2 cellular contexts compared by ENCODE assay signal in the genomic region with DNA sequence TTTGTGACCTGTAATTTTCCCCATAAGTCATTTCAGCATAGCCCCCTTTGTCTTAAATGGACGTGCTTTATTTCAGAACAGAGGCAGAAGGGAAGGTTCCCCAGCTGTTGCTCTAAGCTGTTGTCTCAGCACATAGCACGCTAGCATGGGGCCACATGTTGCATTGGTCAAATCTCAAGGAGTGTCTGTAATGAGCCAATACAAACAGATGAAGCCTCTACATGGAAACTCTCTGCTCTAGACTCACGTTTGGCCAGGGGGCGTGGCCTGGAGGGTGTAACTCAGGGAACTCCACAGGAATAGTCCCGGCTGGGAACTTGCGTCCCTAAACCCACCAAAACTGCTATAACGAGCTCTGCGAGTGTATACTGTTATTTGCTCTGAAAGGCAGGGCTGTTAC.
TF ChIP-seq lines count a peak whose summit lies in the region.

No MANE protein-coding gene starts in this region.

TF ChIP-seq in HEK293, 187 proteins besides CTCF, POLR2A, EP300 and RAD21 (continued from another document):
- TF ChIP-seq ZNF132 (tag by site-specific recombination; IDR thresholded peaks at IDR 0.05; ENCODE audit: borderline replicate concordance), result no peak
- TF ChIP-seq ZNF140 (tag by site-specific recombination; IDR thresholded peaks at IDR 0.05), result no peak
- no peak for TF ChIP-seq SALL2 (tag by site-specific recombination; IDR thresholded peaks at IDR 0.05; ENCODE audit: borderline replicate concordance)
- no peak for TF ChIP-seq ZNF416 (tag by site-specific recombination; IDR thresholded peaks at IDR 0.05)
- TF ChIP-seq YY2 (tag by site-specific recombination; IDR thresholded peaks at IDR 0.05), result no peak
- TF ChIP-seq SCRT2 (tag by site-specific recombination; IDR thresholded peaks at IDR 0.05), result peak; percentile 94
- TF ChIP-seq ZEB2 (tag by site-specific recombination; IDR thresholded peaks at IDR 0.05), result no peak
- TF ChIP-seq, protein P1, sequence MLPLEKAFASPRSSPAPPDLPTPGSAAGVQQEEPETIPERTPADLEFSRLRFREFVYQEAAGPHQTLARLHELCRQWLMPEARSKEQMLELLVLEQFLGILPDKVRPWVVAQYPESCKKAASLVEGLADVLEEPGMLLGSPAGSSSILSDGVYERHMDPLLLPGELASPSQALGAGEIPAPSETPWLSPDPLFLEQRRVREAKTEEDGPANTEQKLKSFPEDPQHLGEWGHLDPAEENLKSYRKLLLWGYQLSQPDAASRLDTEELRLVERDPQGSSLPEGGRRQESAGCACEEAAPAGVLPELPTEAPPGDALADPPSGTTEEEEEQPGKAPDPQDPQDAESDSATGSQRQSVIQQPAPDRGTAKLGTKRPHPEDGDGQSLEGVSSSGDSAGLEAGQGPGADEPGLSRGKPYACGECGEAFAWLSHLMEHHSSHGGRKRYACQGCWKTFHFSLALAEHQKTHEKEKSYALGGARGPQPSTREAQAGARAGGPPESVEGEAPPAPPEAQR (tag by site-specific recombination; IDR thresholded peaks at IDR 0.05), result no peak
- TF ChIP-seq, protein P2, sequence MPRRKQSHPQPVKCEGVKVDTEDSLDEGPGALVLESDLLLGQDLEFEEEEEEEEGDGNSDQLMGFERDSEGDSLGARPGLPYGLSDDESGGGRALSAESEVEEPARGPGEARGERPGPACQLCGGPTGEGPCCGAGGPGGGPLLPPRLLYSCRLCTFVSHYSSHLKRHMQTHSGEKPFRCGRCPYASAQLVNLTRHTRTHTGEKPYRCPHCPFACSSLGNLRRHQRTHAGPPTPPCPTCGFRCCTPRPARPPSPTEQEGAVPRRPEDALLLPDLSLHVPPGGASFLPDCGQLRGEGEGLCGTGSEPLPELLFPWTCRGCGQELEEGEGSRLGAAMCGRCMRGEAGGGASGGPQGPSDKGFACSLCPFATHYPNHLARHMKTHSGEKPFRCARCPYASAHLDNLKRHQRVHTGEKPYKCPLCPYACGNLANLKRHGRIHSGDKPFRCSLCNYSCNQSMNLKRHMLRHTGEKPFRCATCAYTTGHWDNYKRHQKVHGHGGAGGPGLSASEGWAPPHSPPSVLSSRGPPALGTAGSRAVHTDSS (tag by site-specific recombination; IDR thresholded peaks at IDR 0.05), result no peak
- no peak for TF ChIP-seq ZSCAN23 (tag by site-specific recombination; IDR thresholded peaks at IDR 0.05)
- no peak for TF ChIP-seq ZNF114 (tag by site-specific recombination; IDR thresholded peaks at IDR 0.05)
- TF ChIP-seq SCRT1 (tag by site-specific recombination; IDR thresholded peaks at IDR 0.05; ENCODE audit: borderline replicate concordance), result 0 out of 2 replicates have a peak, but pooled peaks have one; percentile 34
- no peak for TF ChIP-seq ZFP3 (tag by site-specific recombination; IDR thresholded peaks at IDR 0.05; ENCODE audit: low read depth)
TF ChIP-seq in HEK293: peak in this region for 2.

TF ChIP-seq in H1, 55 proteins besides CTCF, POLR2A, EP300 and RAD21:
- TF ChIP-seq RFX5 (IDR thresholded peaks at IDR 0.05; ENCODE audit: borderline replicate concordance, low read depth, low read length), result no peak
- TF ChIP-seq HDAC6 (IDR thresholded peaks at IDR 0.05; ENCODE audit: low read depth, low read length), result no peak
- TF ChIP-seq PHF8 (conservative IDR thresholded peaks at IDR 0.05; ENCODE audit: low read depth, low read length), result no peak
- TF ChIP-seq POLR2AphosphoS5 (IDR thresholded peaks at IDR 0.05; ENCODE audit: low read depth, low read length), result no peak
- TF ChIP-seq, protein P3, sequence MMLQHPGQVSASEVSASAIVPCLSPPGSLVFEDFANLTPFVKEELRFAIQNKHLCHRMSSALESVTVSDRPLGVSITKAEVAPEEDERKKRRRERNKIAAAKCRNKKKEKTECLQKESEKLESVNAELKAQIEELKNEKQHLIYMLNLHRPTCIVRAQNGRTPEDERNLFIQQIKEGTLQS (IDR thresholded peaks at IDR 0.05; ENCODE audit: insufficient read depth, low read depth, low read length), result no peak
